In genomic region chr11:74626130-74626529, GRCh38 we compare ENCODE assay signal across 37 cellular contexts.
"Had no signal": no experiment of that assay in that cellular context is flagged by ENCODE, and none has a peak within 500 bp of the region (broad histone marks: within the 10 kb centered on the region; RNA-seq: fewer than 3 reads in every experiment).

No MANE protein-coding gene starts in this region.

- H3K9me3 Mint-ChIP-seq: activated B cell treated with CpG ODN at 0.5 μM for 24 hours; activated CD4-positive, alpha-beta memory T cell treated with anti-CD3 and anti-CD28 coated beads for 36 hours; activated CD4-positive, alpha-beta T cell treated with anti-CD3 and anti-CD28 coated beads, Interleukin-2, amount 10 ng/mL, durations not matched to agents 24 days and 14 days; activated CD8-positive, alpha-beta T cell treated with anti-CD3 and anti-CD28 coated beads for 36 hours; activated naive CD4-positive, alpha-beta T cell treated with anti-CD3 and anti-CD28 coated beads for 36 hours; activated naive CD4-positive, alpha-beta T cell treated with anti-CD3 and anti-CD28 coated beads, Interleukin-2, amount 50 U/mL, for 72 hours; activated naive CD8-positive, alpha-beta T cell treated with anti-CD3 and anti-CD28 coated beads for 36 hours; activated T-cell treated with anti-CD3 and anti-CD28 coated beads, Interleukin-2, amount 50 U/mL, for 4 hours; activated T-cell treated with anti-CD3 and anti-CD28 coated beads, Interleukin-2, amount 50 U/mL, for 72 hours; activated T-helper 1 cell treated with anti-CD3 and anti-CD28 coated beads, Interleukin-12 subunit alpha, Interleukin-12 subunit beta, Interleukin-2, Interleukin-4 antibody, amounts not matched to agents 30 ng/mL and 10 ng/mL and 1 ng/mL, durations not matched to agents 14 hours and 24 hours and 36 hours; activated T-helper 17 cell treated with anti-CD3 and anti-CD28 coated beads, Interleukin-2, amount 50 U/mL, for 72 hours; brain; central memory CD8-positive, alpha-beta T cell; T-helper 1 cell treated with Interleukin-12 subunit alpha and Interleukin-12 subunit beta and Interleukin-4 antibody, amounts not matched to agents 30 μg/mL and 1 μg/mL, for 36 hours; T-helper 2 cell treated with Interferon-gamma antibody and Interleukin-4, amounts not matched to agents 5 μg/mL and 100 μg/mL, for 36 hours had no signal

- DNase-seq: activated B cell treated with CpG ODN at 0.5 μM for 24 hours; activated CD4-positive, alpha-beta memory T cell treated with anti-CD3 and anti-CD28 coated beads for 36 hours; activated CD4-positive, alpha-beta T cell treated with anti-CD3 and anti-CD28 coated beads for 4 hours; activated CD4-positive, alpha-beta T cell treated with anti-CD3 and anti-CD28 coated beads, Interleukin-2, amount 10 ng/mL, durations not matched to agents 24 days and 14 days; activated CD4-positive, alpha-beta T cell treated with anti-CD3 and anti-CD28 coated beads, Interleukin-2, amount 50 U/mL, for 1 hour; activated CD4-positive, alpha-beta T cell treated with anti-CD3 and anti-CD28 coated beads, Interleukin-2, amount 50 U/mL, for 4 hours; activated CD4-positive, CD25-positive, alpha-beta regulatory T cell treated with anti-CD3 and anti-CD28 coated beads, Interleukin-2, amount 50 U/mL, for 72 hours; activated CD8-positive, alpha-beta memory T cell treated with anti-CD3 and anti-CD28 coated beads, Interleukin-2, amount 50 U/mL, for 4 hours; activated CD8-positive, alpha-beta T cell treated with anti-CD3 and anti-CD28 coated beads for 36 hours; activated effector memory CD4-positive, alpha-beta T cell treated with anti-CD3 and anti-CD28 coated beads, Interleukin-2, amount 50 U/mL, for 16 hours; activated gamma-delta T cell treated with Interleukin-2 at 50 U/mL for 16 hours; activated naive CD4-positive, alpha-beta T cell; activated naive CD4-positive, alpha-beta T cell treated with anti-CD3 and anti-CD28 coated beads for 36 hours; activated naive CD4-positive, alpha-beta T cell treated with anti-CD3 and anti-CD28 coated beads, Interleukin-2, amount 50 U/mL, for 16 hours; activated naive CD8-positive, alpha-beta T cell treated with anti-CD3 and anti-CD28 coated beads for 36 hours; activated T-cell treated with anti-CD3 and anti-CD28 coated beads for 4 hours; activated T-cell treated with anti-CD3 and anti-CD28 coated beads, Interleukin-2, amount 50 U/mL, for 1 hour; activated T-cell treated with anti-CD3 and anti-CD28 coated beads, Interleukin-2, amount 50 U/mL, for 4 hours; activated T-cell treated with anti-CD3 and anti-CD28 coated beads, Interleukin-2, amount 50 U/mL, for 72 hours; adrenal gland; amniotic stem cell; aorta; caudate nucleus; cerebellar nuclear complex; T-helper 1 cell; T-helper 2 cell; T-helper 9 cell had no signal

- H3K27me3 Mint-ChIP-seq: activated B cell treated with CpG ODN at 0.5 μM for 24 hours; activated CD4-positive, alpha-beta memory T cell treated with anti-CD3 and anti-CD28 coated beads for 36 hours; activated CD4-positive, alpha-beta T cell treated with anti-CD3 and anti-CD28 coated beads, Interleukin-2, amount 10 ng/mL, durations not matched to agents 24 days and 14 days; activated CD8-positive, alpha-beta T cell treated with anti-CD3 and anti-CD28 coated beads for 36 hours; activated naive CD8-positive, alpha-beta T cell treated with anti-CD3 and anti-CD28 coated beads for 36 hours; activated T-helper 17 cell treated with anti-CD3 and anti-CD28 coated beads, Interleukin-2, amount 50 U/mL, for 72 hours; brain; central memory CD8-positive, alpha-beta T cell had no signal

- FAIRE-seq: astrocyte, bronchial epithelial cell, TTC549 had no signal

- H3K4me3 Mint-ChIP-seq: activated B cell treated with CpG ODN at 0.5 μM for 24 hours; activated CD4-positive, alpha-beta memory T cell treated with anti-CD3 and anti-CD28 coated beads for 36 hours; activated CD4-positive, alpha-beta T cell treated with anti-CD3 and anti-CD28 coated beads, Interleukin-2, amount 10 ng/mL, durations not matched to agents 24 days and 14 days; activated CD8-positive, alpha-beta T cell treated with anti-CD3 and anti-CD28 coated beads for 36 hours; activated naive CD4-positive, alpha-beta T cell treated with anti-CD3 and anti-CD28 coated beads for 36 hours; activated naive CD8-positive, alpha-beta T cell treated with anti-CD3 and anti-CD28 coated beads for 36 hours; activated T-cell treated with anti-CD3 and anti-CD28 coated beads, Interleukin-2, amount 50 U/mL, for 4 hours; activated T-cell treated with anti-CD3 and anti-CD28 coated beads, Interleukin-2, amount 50 U/mL, for 72 hours; activated T-helper 1 cell treated with anti-CD3 and anti-CD28 coated beads, Interleukin-12 subunit alpha, Interleukin-12 subunit beta, Interleukin-2, Interleukin-4 antibody, amounts not matched to agents 30 ng/mL and 10 ng/mL and 1 ng/mL, durations not matched to agents 14 hours and 24 hours and 36 hours; activated T-helper 17 cell treated with anti-CD3 and anti-CD28 coated beads, Interleukin-2, amount 50 U/mL, for 72 hours; brain; central memory CD8-positive, alpha-beta T cell; T-helper 1 cell treated with Interleukin-12 subunit alpha and Interleukin-12 subunit beta and Interleukin-4 antibody, amounts not matched to agents 30 μg/mL and 1 μg/mL, for 36 hours; T-helper 2 cell treated with Interferon-gamma antibody and Interleukin-4, amounts not matched to agents 5 μg/mL and 100 μg/mL, for 36 hours had no signal

- H3K27ac Mint-ChIP-seq: activated B cell treated with CpG ODN at 0.5 μM for 24 hours; activated CD4-positive, alpha-beta memory T cell treated with anti-CD3 and anti-CD28 coated beads for 36 hours; activated CD4-positive, alpha-beta T cell treated with anti-CD3 and anti-CD28 coated beads, Interleukin-2, amount 10 ng/mL, durations not matched to agents 24 days and 14 days; activated CD8-positive, alpha-beta T cell treated with anti-CD3 and anti-CD28 coated beads for 36 hours; activated naive CD4-positive, alpha-beta T cell treated with anti-CD3 and anti-CD28 coated beads for 36 hours; activated naive CD4-positive, alpha-beta T cell treated with anti-CD3 and anti-CD28 coated beads, Interleukin-2, amount 50 U/mL, for 72 hours; activated naive CD8-positive, alpha-beta T cell treated with anti-CD3 and anti-CD28 coated beads for 36 hours; activated T-cell treated with anti-CD3 and anti-CD28 coated beads, Interleukin-2, amount 50 U/mL, for 72 hours; activated T-helper 1 cell treated with anti-CD3 and anti-CD28 coated beads, Interleukin-12 subunit alpha, Interleukin-12 subunit beta, Interleukin-2, Interleukin-4 antibody, amounts not matched to agents 30 ng/mL and 10 ng/mL and 1 ng/mL, durations not matched to agents 14 hours and 24 hours and 36 hours; activated T-helper 17 cell treated with anti-CD3 and anti-CD28 coated beads, Interleukin-2, amount 50 U/mL, for 72 hours; T-helper 1 cell treated with Interleukin-12 subunit alpha and Interleukin-12 subunit beta and Interleukin-4 antibody, amounts not matched to agents 30 μg/mL and 1 μg/mL, for 36 hours; T-helper 2 cell treated with Interferon-gamma antibody and Interleukin-4, amounts not matched to agents 5 μg/mL and 100 μg/mL, for 36 hours had no signal

- H3K4me1 Mint-ChIP-seq: activated naive CD8-positive, alpha-beta T cell treated with anti-CD3 and anti-CD28 coated beads for 36 hours; activated T-helper 17 cell treated with anti-CD3 and anti-CD28 coated beads, Interleukin-2, amount 50 U/mL, for 72 hours; brain; central memory CD8-positive, alpha-beta T cell had no signal
